In genomic region chr16:24833352-24833751, GRCh38 we compare ENCODE assay signal across 8 cellular contexts. TPM values are rescaled to one million over a fixed set of nuclear protein-coding genes. Genes with fewer than 3 reads are reported as not detected.
"Had no signal": no experiment of that assay in that cellular context is flagged by ENCODE, and none has a peak within 500 bp of the region (broad histone marks: within the 10 kb centered on the region; RNA-seq: fewer than 3 reads in every experiment).

No MANE protein-coding gene starts in this region.

- H3K27ac ChIP-seq: GM23248 had no signal

- H3K36me3 ChIP-seq: HAP-1 had no signal

- H3K4me3 ChIP-seq: GM23248, GM23338, HAP-1 had no signal

- H3K9me3 ChIP-seq: HAP-1 had no signal

- H3K4me1 ChIP-seq: HAP-1 had no signal

- DNase-seq: GM23248, GOT3, H7, H9, HCEC 1CT, HFFc6 had no signal

- H3K9ac ChIP-seq: GM23248 had no signal

RNA-seq across cellular contexts. Expression of gene SLC5A11, which starts 12.4 kb away (rescaled TPM):
- total RNA-seq: GM23248, H7 had no signal
- polyA plus RNA-seq: GM23248, GM23338 had no signal
